1 cellular context compared by ENCODE assay signal in genomic region chr3:171883893-171884279, GRCh38.
TF ChIP-seq lines count a peak whose summit lies in the region.

No MANE protein-coding gene starts in this region.

TF ChIP-seq in GM23338, 12 proteins besides CTCF, POLR2A, EP300 and RAD21 (continued from another document):
- TF ChIP-seq ZNF462 (CRISPR knock-in tag; IDR thresholded peaks at IDR 0.05), result no peak
- TF ChIP-seq NANOG (IDR thresholded peaks at IDR 0.05; ENCODE audit: borderline replicate concordance), result no peak
- no peak for TF ChIP-seq JUNB (IDR thresholded peaks at IDR 0.05; ENCODE audit: unreplicated experiment)
- TF ChIP-seq ZNF114 (CRISPR knock-in tag; IDR thresholded peaks at IDR 0.05), result no peak
- no peak for TF ChIP-seq CREB1 (CRISPR knock-in tag; IDR thresholded peaks at IDR 0.05; ENCODE audit: low read depth)
- TF ChIP-seq REST (IDR thresholded peaks at IDR 0.05; ENCODE audit: unreplicated experiment), result no peak
- no peak for TF ChIP-seq EZH2phosphoT487 (IDR thresholded peaks at IDR 0.05; ENCODE audit: unreplicated experiment)
- TF ChIP-seq EZH2 (IDR thresholded peaks at IDR 0.05; ENCODE audit: low read depth, unreplicated experiment), result no peak
- no peak for TF ChIP-seq POLR2AphosphoS5 (IDR thresholded peaks at IDR 0.05; ENCODE audit: low read depth)
TF ChIP-seq in GM23338: peak in this region for 0.
